12 cellular contexts compared by ENCODE assay signal in the genomic region with DNA sequence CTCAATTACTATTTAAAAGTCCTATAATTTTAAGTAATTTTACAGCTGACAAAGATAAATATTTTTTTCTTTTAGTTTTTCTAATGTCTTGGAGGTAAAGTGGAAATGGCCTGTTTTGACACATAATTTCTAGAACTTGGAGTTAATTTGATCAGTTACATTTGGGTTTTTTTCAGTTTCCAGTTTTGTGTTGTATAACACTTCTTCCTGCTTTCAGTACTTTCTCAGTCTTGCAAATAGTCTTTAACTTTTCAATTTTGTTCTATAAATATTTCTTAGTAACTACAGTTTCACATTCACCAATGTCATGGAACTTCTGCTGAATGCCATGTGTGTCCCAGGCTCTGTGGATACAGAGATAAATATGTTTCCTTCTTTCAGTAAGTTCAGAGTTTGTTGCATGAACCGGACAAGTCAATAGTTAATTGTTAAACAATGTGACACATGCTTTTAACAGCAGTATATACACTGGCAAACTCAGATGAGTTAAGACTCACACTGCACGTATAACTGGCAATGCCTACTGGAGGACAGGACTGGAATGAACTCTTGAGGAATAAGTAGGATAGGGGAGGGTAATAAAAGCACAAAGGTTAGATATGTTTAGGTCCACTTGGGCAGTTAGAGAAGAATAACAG. TPM values are rescaled to one million over a fixed set of nuclear protein-coding genes. Genes with fewer than 3 reads are reported as not detected.
DNase-seq lines count a peak whose midpoint lies in the region; ATAC-seq and TF ChIP-seq lines count a peak whose summit lies in the region.
"Had no signal": no experiment of that assay in that cellular context is flagged by ENCODE, and none has a peak within 500 bp of the region (broad histone marks: within the 10 kb centered on the region; RNA-seq: fewer than 3 reads in every experiment).

No MANE protein-coding gene starts in this region.

- no peak overlapping the region for H4K5ac ChIP-seq in mesendoderm (ENCODE audit: low read length)

- no peak overlapping the region for H3K56ac ChIP-seq in mesendoderm (ENCODE audit: low read length)

- no peaks in the 10 kb centered on the region for H3K9me3 Mint-ChIP-seq in stimulated activated naive CD8-positive, alpha-beta T cell treated with anti-CD3 and anti-CD28 coated beads, Interleukin-15, Interleukin-2, amounts not matched to agents 100 ng/mL and 50 ng/mL, for 24 hours
- no peaks in the 10 kb centered on the region for H3K9me3 Mint-ChIP-seq in brain
- H3K9me3 Mint-ChIP-seq: activated naive CD4-positive, alpha-beta T cell treated with anti-CD3 and anti-CD28 coated beads for 36 hours had no signal

- peak overlapping the region; percentile 70 for H3K27ac Mint-ChIP-seq in stimulated activated naive CD8-positive, alpha-beta T cell treated with anti-CD3 and anti-CD28 coated beads, Interleukin-15, Interleukin-2, amounts not matched to agents 100 ng/mL and 50 ng/mL, for 24 hours
- peak overlapping the region in 2 of 5 experiments; percentile 8 to 72 for H3K27ac Mint-ChIP-seq in brain
- H3K27ac Mint-ChIP-seq: activated naive CD4-positive, alpha-beta T cell treated with anti-CD3 and anti-CD28 coated beads for 36 hours had no signal

- H2AK5ac ChIP-seq in mesendoderm (ENCODE audit: low read length) = no peak overlapping the region

- H3K4me3 Mint-ChIP-seq in stimulated activated naive CD8-positive, alpha-beta T cell treated with anti-CD3 and anti-CD28 coated beads, Interleukin-15, Interleukin-2, amounts not matched to agents 100 ng/mL and 50 ng/mL, for 24 hours = peak overlapping the region; percentile 49
- peak overlapping the region in 4 of 5 experiments; percentile 11 to 70 (median 39) for H3K4me3 Mint-ChIP-seq in brain
- H3K4me3 Mint-ChIP-seq: activated naive CD4-positive, alpha-beta T cell treated with anti-CD3 and anti-CD28 coated beads for 36 hours had no signal

- H3K4me2 ChIP-seq in mesendoderm (ENCODE audit: low read length) = no peak overlapping the region

- no peak overlapping the region for H3K4me3 ChIP-seq in mesendoderm (ENCODE audit: low read length)

- no peaks in the 10 kb centered on the region for H3K36me3 ChIP-seq in mesendoderm (ENCODE audit: control insufficient read depth, insufficient read depth, low read length)

- H3K4me1 ChIP-seq in mesendoderm (ENCODE audit: control insufficient read depth, low read depth, low read length) = no peaks in the 10 kb centered on the region

- no peaks in the 10 kb centered on the region for H3K27me3 Mint-ChIP-seq in stimulated activated naive CD8-positive, alpha-beta T cell treated with anti-CD3 and anti-CD28 coated beads, Interleukin-15, Interleukin-2, amounts not matched to agents 100 ng/mL and 50 ng/mL, for 24 hours
- peaks cover 8% of the 10 kb centered on the region for H3K27me3 Mint-ChIP-seq in brain

- ATAC-seq in stimulated activated naive CD8-positive, alpha-beta T cell treated with anti-CD3 and anti-CD28 coated beads, Interleukin-15, Interleukin-2, amounts not matched to agents 100 U/mL and 50 U/mL, for 24 hours = no peak
- peak; percentile 12 for ATAC-seq in HG03520 (IDR thresholded peaks at IDR 0.05; ENCODE audit: unreplicated experiment)

- peaks cover 4% of the 10 kb centered on the region for H3K79me1 ChIP-seq in mesendoderm (ENCODE audit: low read length)

- no peaks in the 10 kb centered on the region for H3K27me3 ChIP-seq in mesendoderm (ENCODE audit: insufficient read depth, low read length, poor library complexity)

- H3K18ac ChIP-seq in mesendoderm (ENCODE audit: low read length) = no peak overlapping the region

- peaks cover 63% of the 10 kb centered on the region for H3K4me1 Mint-ChIP-seq in stimulated activated naive CD8-positive, alpha-beta T cell treated with anti-CD3 and anti-CD28 coated beads, Interleukin-15, Interleukin-2, amounts not matched to agents 100 ng/mL and 50 ng/mL, for 24 hours (ENCODE audit: low read depth)
- peaks cover 41% of the 10 kb centered on the region for H3K4me1 Mint-ChIP-seq in brain

- no CpG with 5 or more reads among the region's 2 CpGs for whole genome bisulfite sequencing in mesendoderm (ENCODE audit: extremely low coverage, insufficient coverage, low lambda C conversion rate)

- no peak overlapping the region for H2BK120ac ChIP-seq in mesendoderm (ENCODE audit: low read depth, low read length)

- no peak for TF ChIP-seq CTCF in brain (conservative IDR thresholded peaks at IDR 0.05)

- H2BK15ac ChIP-seq in mesendoderm (replicated peaks; ENCODE audit: low read depth) = no peak overlapping the region

- no peak overlapping the region for H3K27ac ChIP-seq in mesendoderm (ENCODE audit: low read depth, low read length)

- H4K8ac ChIP-seq in mesendoderm (ENCODE audit: low read depth, low read length) = no peak overlapping the region

- H2BK5ac ChIP-seq in mesendoderm (ENCODE audit: low read length) = no peak overlapping the region

- no peak for DNase-seq in stimulated activated naive CD8-positive, alpha-beta T cell treated with anti-CD3 and anti-CD28 coated beads, Interleukin-15, Interleukin-2, amounts not matched to agents 100 U/mL and 50 U/mL, for 24 hours
- DNase-seq in HUDEP-2 (lab: John Stamatoyannopoulos, UW; ENCODE audit: unreplicated experiment in 76 of 76) = no peak
- no peak for DNase-seq in mesendoderm
- no peak for DNase-seq in A172 (ENCODE audit: low spot score)
- DNase-seq in D341Med (ENCODE audit: low spot score) = no peak
- DNase-seq: activated naive CD4-positive, alpha-beta T cell treated with anti-CD3 and anti-CD28 coated beads for 36 hours; KBM-7; NCI-H82; occipital lobe had no signal

- H3K9ac ChIP-seq in mesendoderm (ENCODE audit: low read length) = no peak overlapping the region

- no peak overlapping the region for H3K4ac ChIP-seq in mesendoderm (ENCODE audit: low read depth, low read length)

- peaks cover 8% of the 10 kb centered on the region for H3K36me3 Mint-ChIP-seq in stimulated activated naive CD8-positive, alpha-beta T cell treated with anti-CD3 and anti-CD28 coated beads, Interleukin-15, Interleukin-2, amounts not matched to agents 100 ng/mL and 50 ng/mL, for 24 hours (ENCODE audit: low read depth)
- H3K36me3 Mint-ChIP-seq in brain = peaks cover 10% of the 10 kb centered on the region

- H3K23ac ChIP-seq in mesendoderm (ENCODE audit: low read length) = no peak overlapping the region

- H3K79me2 ChIP-seq in mesendoderm (ENCODE audit: control insufficient read depth, insufficient read depth, low read length) = peaks cover 38% of the 10 kb centered on the region

RNA-seq across cellular contexts. Expression of a gene that starts 4.6 kb away (rescaled TPM):
- polyA plus RNA-seq in brain (ENCODE audit: insufficient read depth, low read depth, low replicate concordance) = 10.1 TPM
- polyA plus RNA-seq in mesendoderm (2013, experiment 1 of 2) = 23.7 TPM
- polyA plus RNA-seq in mesendoderm (2013, experiment 2 of 2) = 22.6 TPM
- 41.9 and 43.7 TPM in 2 replicates for total RNA-seq in A172 (2014; rRNA removed; shearing (Covaris generic))

RNA-seq across cellular contexts. Expression of a gene that starts 5.0 kb away (rescaled TPM):
- polyA plus RNA-seq in brain (ENCODE audit: insufficient read depth, low read depth, low replicate concordance) = 32.5 TPM
- polyA plus RNA-seq in mesendoderm (2013, experiment 1 of 2) = 22.2 TPM
- 22.0 TPM for polyA plus RNA-seq in mesendoderm (2013, experiment 2 of 2)
- 47.6 and 76.2 TPM in 2 replicates for total RNA-seq in A172 (2014; rRNA removed; shearing (Covaris generic))

RNA-seq across cellular contexts. Expression of a gene that starts 52.2 kb away (rescaled TPM):
- polyA plus RNA-seq in brain (ENCODE audit: insufficient read depth, low read depth, low replicate concordance) = 37.4 TPM
- polyA plus RNA-seq in mesendoderm (2013, experiment 1 of 2) = 9.4 TPM
- 9.1 TPM for polyA plus RNA-seq in mesendoderm (2013, experiment 2 of 2)
- 23.2 and 23.3 TPM in 2 replicates for total RNA-seq in A172 (2014; rRNA removed; shearing (Covaris generic))
